Comparison of ENCODE assay signal across 1 cellular context in the genomic region with DNA sequence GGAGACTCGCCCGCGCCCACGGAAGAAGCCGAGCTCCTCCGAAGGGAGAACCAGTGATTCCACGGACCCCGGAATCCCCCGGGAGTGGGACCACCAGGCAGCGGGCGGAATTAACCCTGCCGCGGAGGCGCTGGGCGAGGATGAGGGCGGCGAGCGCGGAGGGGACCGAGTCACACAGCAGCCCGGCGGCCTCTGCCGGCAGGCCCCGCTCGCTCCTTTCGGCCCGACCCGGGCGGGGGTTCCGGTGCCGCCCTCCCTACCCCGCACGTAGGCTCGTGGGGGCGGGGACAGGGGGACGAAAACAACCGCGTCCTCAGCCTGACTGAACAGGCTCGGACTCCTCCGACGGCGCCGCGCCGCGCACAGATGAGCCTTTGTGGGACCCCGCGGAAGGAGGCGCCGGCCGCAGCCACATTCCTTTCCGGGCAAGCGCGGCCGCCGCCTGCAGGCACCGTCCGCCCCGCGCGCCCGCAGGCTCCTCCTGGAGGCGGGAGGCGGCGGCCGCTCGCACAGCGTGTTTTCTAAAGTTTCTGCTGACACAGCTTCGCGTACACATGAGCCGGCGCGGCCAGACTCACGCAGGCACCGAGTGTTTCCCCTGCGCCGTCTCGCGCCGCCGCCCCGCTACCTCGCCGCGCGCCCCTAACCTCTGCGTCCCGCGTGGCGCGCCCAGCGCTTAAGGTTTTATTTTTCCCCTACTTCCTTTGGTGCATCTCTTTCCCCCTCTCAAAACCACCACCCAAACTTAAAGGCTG.
A peak's percentile ranks its signal among the peaks of the same experiment; 100 is the strongest.
TF ChIP-seq lines count a peak whose summit lies in the region.

No MANE protein-coding gene starts in this region.

TF ChIP-seq in WTC11, 78 proteins besides CTCF, POLR2A, EP300 and RAD21 (continued from another document and continues in another):
- TF ChIP-seq, protein P1, sequence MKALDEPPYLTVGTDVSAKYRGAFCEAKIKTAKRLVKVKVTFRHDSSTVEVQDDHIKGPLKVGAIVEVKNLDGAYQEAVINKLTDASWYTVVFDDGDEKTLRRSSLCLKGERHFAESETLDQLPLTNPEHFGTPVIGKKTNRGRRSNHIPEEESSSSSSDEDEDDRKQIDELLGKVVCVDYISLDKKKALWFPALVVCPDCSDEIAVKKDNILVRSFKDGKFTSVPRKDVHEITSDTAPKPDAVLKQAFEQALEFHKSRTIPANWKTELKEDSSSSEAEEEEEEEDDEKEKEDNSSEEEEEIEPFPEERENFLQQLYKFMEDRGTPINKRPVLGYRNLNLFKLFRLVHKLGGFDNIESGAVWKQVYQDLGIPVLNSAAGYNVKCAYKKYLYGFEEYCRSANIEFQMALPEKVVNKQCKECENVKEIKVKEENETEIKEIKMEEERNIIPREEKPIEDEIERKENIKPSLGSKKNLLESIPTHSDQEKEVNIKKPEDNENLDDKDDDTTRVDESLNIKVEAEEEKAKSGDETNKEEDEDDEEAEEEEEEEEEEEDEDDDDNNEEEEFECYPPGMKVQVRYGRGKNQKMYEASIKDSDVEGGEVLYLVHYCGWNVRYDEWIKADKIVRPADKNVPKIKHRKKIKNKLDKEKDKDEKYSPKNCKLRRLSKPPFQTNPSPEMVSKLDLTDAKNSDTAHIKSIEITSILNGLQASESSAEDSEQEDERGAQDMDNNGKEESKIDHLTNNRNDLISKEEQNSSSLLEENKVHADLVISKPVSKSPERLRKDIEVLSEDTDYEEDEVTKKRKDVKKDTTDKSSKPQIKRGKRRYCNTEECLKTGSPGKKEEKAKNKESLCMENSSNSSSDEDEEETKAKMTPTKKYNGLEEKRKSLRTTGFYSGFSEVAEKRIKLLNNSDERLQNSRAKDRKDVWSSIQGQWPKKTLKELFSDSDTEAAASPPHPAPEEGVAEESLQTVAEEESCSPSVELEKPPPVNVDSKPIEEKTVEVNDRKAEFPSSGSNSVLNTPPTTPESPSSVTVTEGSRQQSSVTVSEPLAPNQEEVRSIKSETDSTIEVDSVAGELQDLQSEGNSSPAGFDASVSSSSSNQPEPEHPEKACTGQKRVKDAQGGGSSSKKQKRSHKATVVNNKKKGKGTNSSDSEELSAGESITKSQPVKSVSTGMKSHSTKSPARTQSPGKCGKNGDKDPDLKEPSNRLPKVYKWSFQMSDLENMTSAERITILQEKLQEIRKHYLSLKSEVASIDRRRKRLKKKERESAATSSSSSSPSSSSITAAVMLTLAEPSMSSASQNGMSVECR (CRISPR knock-in tag; IDR thresholded peaks at IDR 0.05; ENCODE audit: borderline replicate concordance): no peak; the same call in none of the 2 replicates
- TF ChIP-seq GABPB1 (CRISPR knock-in tag; IDR thresholded peaks at IDR 0.05): peak; percentile 76
- TF ChIP-seq ZNF423 (CRISPR knock-in tag; IDR thresholded peaks at IDR 0.05): no peak
- TF ChIP-seq MAX (CRISPR knock-in tag; IDR thresholded peaks at IDR 0.05): peak; percentile 72; the same call in 1 of the 2 replicates
- TF ChIP-seq FOXP4 (CRISPR knock-in tag; IDR thresholded peaks at IDR 0.05): peak; percentile 84; the same call in 1 of the 2 replicates
- TF ChIP-seq ATF6 (CRISPR knock-in tag; IDR thresholded peaks at IDR 0.05): no peak
- TF ChIP-seq CDX4 (CRISPR knock-in tag; IDR thresholded peaks at IDR 0.05; ENCODE audit: borderline replicate concordance): no peak
- no peak for TF ChIP-seq ZMAT4 (CRISPR knock-in tag; IDR thresholded peaks at IDR 0.05)
- peak; percentile 94 for TF ChIP-seq HMGXB4 (CRISPR knock-in tag; IDR thresholded peaks at IDR 0.05)
- no peak for TF ChIP-seq NR2C2 (CRISPR knock-in tag; IDR thresholded peaks at IDR 0.05)
- TF ChIP-seq, protein P2, sequence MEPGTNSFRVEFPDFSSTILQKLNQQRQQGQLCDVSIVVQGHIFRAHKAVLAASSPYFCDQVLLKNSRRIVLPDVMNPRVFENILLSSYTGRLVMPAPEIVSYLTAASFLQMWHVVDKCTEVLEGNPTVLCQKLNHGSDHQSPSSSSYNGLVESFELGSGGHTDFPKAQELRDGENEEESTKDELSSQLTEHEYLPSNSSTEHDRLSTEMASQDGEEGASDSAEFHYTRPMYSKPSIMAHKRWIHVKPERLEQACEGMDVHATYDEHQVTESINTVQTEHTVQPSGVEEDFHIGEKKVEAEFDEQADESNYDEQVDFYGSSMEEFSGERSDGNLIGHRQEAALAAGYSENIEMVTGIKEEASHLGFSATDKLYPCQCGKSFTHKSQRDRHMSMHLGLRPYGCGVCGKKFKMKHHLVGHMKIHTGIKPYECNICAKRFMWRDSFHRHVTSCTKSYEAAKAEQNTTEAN (CRISPR knock-in tag; IDR thresholded peaks at IDR 0.05): peak; percentile 51; the same call in 1 of the 2 replicates
- TF ChIP-seq, protein P3, sequence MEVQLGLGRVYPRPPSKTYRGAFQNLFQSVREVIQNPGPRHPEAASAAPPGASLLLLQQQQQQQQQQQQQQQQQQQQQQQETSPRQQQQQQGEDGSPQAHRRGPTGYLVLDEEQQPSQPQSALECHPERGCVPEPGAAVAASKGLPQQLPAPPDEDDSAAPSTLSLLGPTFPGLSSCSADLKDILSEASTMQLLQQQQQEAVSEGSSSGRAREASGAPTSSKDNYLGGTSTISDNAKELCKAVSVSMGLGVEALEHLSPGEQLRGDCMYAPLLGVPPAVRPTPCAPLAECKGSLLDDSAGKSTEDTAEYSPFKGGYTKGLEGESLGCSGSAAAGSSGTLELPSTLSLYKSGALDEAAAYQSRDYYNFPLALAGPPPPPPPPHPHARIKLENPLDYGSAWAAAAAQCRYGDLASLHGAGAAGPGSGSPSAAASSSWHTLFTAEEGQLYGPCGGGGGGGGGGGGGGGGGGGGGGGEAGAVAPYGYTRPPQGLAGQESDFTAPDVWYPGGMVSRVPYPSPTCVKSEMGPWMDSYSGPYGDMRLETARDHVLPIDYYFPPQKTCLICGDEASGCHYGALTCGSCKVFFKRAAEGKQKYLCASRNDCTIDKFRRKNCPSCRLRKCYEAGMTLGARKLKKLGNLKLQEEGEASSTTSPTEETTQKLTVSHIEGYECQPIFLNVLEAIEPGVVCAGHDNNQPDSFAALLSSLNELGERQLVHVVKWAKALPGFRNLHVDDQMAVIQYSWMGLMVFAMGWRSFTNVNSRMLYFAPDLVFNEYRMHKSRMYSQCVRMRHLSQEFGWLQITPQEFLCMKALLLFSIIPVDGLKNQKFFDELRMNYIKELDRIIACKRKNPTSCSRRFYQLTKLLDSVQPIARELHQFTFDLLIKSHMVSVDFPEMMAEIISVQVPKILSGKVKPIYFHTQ (CRISPR knock-in tag; IDR thresholded peaks at IDR 0.05): peak; percentile 70; the same call in 1 of the 2 replicates
- TF ChIP-seq USF1 (CRISPR knock-in tag; IDR thresholded peaks at IDR 0.05): peak; percentile 7; the same call in 1 of the 2 replicates
- no peak for TF ChIP-seq IRF2 (CRISPR knock-in tag; IDR thresholded peaks at IDR 0.05; ENCODE audit: borderline replicate concordance, low read depth)
- no peak; the same call in 1 of the 2 replicates for TF ChIP-seq ERG (CRISPR knock-in tag; IDR thresholded peaks at IDR 0.05)
- peak; percentile 55; the same call in 1 of the 2 replicates for TF ChIP-seq CBFB (CRISPR knock-in tag; IDR thresholded peaks at IDR 0.05; ENCODE audit: low read depth)
- peak; percentile 71; the same call in 1 of the 2 replicates for TF ChIP-seq AFF4 (CRISPR knock-in tag; IDR thresholded peaks at IDR 0.05; ENCODE audit: borderline replicate concordance)
- TF ChIP-seq ZNF219 (CRISPR knock-in tag; IDR thresholded peaks at IDR 0.05; ENCODE audit: borderline replicate concordance): 0 out of 2 replicates have a peak, but pooled peaks have one; percentile 33
